Comparison of ENCODE assay signal across 17 cellular contexts in genomic region chr7:139694389-139694676, GRCh38.
"Had no signal": no experiment of that assay in that cellular context is flagged by ENCODE, and none has a peak within 500 bp of the region (broad histone marks: within the 10 kb centered on the region; RNA-seq: fewer than 3 reads in every experiment).

No MANE protein-coding gene starts in this region.

- ATAC-seq: naive thymus-derived CD8-positive, alpha-beta T cell; psoas muscle; sciatic nerve; stimulated activated memory B cell treated with anti-CD40 and anti-IgM and Interleukin-4, amounts not matched to agents 10 μg/mL and 1 μg/mL and 100 μg/mL, for 72 hours had no signal

- H3K4me3 Mint-ChIP-seq: activated CD4-positive, alpha-beta T cell treated with anti-CD3 and anti-CD28 coated beads, Interleukin-2, amount 10 ng/mL, durations not matched to agents 24 days and 14 days; naive thymus-derived CD8-positive, alpha-beta T cell; stimulated activated memory B cell treated with anti-CD40 and anti-IgM and Interleukin-4, amounts not matched to agents 10 μg/mL and 1 μg/mL and 100 μg/mL, for 72 hours had no signal

- H3K27me3 ChIP-seq: brain microvascular endothelial cell, dorsolateral prefrontal cortex, spleen, transverse colon had no signal

- H3K27ac Mint-ChIP-seq: activated CD4-positive, alpha-beta T cell treated with anti-CD3 and anti-CD28 coated beads, Interleukin-2, amount 10 ng/mL, durations not matched to agents 24 days and 14 days had no signal

- H3K36me3 ChIP-seq: transverse colon had no signal

- H3K27ac ChIP-seq: brain microvascular endothelial cell, psoas muscle, spleen, transverse colon, WERI-Rb-1 had no signal

- H3K27me3 Mint-ChIP-seq: activated CD4-positive, alpha-beta T cell treated with anti-CD3 and anti-CD28 coated beads, Interleukin-2, amount 10 ng/mL, durations not matched to agents 24 days and 14 days; naive thymus-derived CD8-positive, alpha-beta T cell; stimulated activated memory B cell treated with anti-CD40 and anti-IgM and Interleukin-4, amounts not matched to agents 10 μg/mL and 1 μg/mL and 100 μg/mL, for 72 hours had no signal

- H3K9me3 ChIP-seq: psoas muscle, spleen, transverse colon had no signal

- DNase-seq: activated CD4-positive, alpha-beta T cell treated with anti-CD3 and anti-CD28 coated beads, Interleukin-2, amount 10 ng/mL, durations not matched to agents 24 days and 14 days; activated naive CD4-positive, alpha-beta T cell treated with anti-CD3 and anti-CD28 coated beads, Interleukin-2, amount 50 U/mL, for 16 hours; brain microvascular endothelial cell; cerebellar nuclear complex; dorsolateral prefrontal cortex; hippocampal formation; midbrain; naive thymus-derived CD8-positive, alpha-beta T cell; occipital lobe; psoas muscle; spleen; stimulated activated CD4-positive, alpha-beta T cell treated with anti-CD3 and anti-CD28 coated beads, Interleukin-1b, Interleukin-23, amount 100 ng/mL, for 48 hours; SW 1271; transverse colon; WERI-Rb-1 had no signal

- H3K4me3 ChIP-seq: dorsolateral prefrontal cortex, psoas muscle, spleen, transverse colon had no signal

- H3K9me3 Mint-ChIP-seq: activated CD4-positive, alpha-beta T cell treated with anti-CD3 and anti-CD28 coated beads, Interleukin-2, amount 10 ng/mL, durations not matched to agents 24 days and 14 days; naive thymus-derived CD8-positive, alpha-beta T cell; stimulated activated memory B cell treated with anti-CD40 and anti-IgM and Interleukin-4, amounts not matched to agents 10 μg/mL and 1 μg/mL and 100 μg/mL, for 72 hours had no signal
